In the genomic region with DNA sequence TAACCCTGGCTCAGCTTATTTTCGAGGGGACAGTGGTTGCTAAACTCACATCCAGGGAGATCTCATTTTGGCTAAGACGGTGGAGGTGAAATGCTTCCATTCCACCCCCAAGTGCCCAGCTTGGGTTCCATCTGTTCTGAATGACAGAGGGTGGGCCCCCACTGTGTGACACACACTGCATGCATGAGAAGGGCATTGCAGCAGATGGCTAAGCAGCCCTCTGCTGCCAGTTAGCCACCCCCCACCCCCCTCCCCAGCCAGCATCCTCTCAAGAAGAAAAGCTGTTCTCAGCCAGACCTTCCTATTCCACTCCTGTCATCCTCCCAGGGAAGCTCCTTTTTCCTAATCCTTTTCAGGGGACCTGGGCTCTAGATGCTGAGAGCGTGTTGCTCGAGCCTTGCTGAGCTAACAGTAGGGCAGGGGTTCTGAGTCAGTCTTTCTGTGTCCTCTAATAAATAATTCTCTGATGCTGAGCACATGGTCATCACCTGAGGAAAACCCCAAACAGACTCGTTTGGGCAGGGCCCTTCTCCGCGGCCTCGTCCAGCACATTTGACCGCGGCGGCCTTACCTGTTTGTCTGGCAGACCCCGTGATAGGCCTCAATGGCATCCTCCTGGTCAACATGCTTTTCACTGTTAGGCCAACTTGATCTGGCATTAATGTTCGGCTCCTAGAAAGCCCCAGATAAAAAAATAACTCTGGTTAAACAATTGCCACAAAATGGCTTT, we compare ENCODE assay signal across 19 cellular contexts. TPM values are rescaled to one million over a fixed set of nuclear protein-coding genes. Genes with fewer than 3 reads are reported as not detected.
DNase-seq lines count a peak whose midpoint lies in the region; ATAC-seq and TF ChIP-seq lines count a peak whose summit lies in the region.
"Had no signal": no experiment of that assay in that cellular context is flagged by ENCODE, and none has a peak within 500 bp of the region (broad histone marks: within the 10 kb centered on the region; RNA-seq: fewer than 3 reads in every experiment).

No MANE protein-coding gene starts in this region.

- no peaks in the 10 kb centered on the region for H3K9me3 ChIP-seq in WERI-Rb-1 (ENCODE audit: severe bottlenecking)
- H3K9me3 ChIP-seq in MG63: no peaks in the 10 kb centered on the region
- H3K9me3 ChIP-seq: Peyer's patch had no signal

- H3K36me3 ChIP-seq in WERI-Rb-1: no peaks in the 10 kb centered on the region
- no peaks in the 10 kb centered on the region for H3K36me3 ChIP-seq in MG63
- H3K36me3 ChIP-seq: Peyer's patch had no signal

- H3K4me3 Mint-ChIP-seq in glutamatergic neuron (ENCODE audit: unreplicated experiment): peak overlapping the region; percentile 61
- H3K4me3 Mint-ChIP-seq: B cell, CD14-positive monocyte, IgD-negative memory B cell had no signal

- peaks cover 27% of the 10 kb centered on the region for H3K4me1 Mint-ChIP-seq in glutamatergic neuron (ENCODE audit: low read depth, unreplicated experiment)
- H3K4me1 Mint-ChIP-seq: B cell, CD14-positive monocyte, IgD-negative memory B cell had no signal

- TF ChIP-seq CTCF in WERI-Rb-1 (IDR thresholded peaks at IDR 0.05; ENCODE audit: low read depth, low read length): no peak
- no peak for TF ChIP-seq CTCF in glutamatergic neuron (IDR thresholded peaks at IDR 0.05; ENCODE audit: partially characterized antibody, unreplicated experiment)

- no peak overlapping the region for H3K4me3 ChIP-seq in WERI-Rb-1 (ENCODE audit: low read depth, low read length)
- no peak overlapping the region for H3K4me3 ChIP-seq in MG63
- H3K4me3 ChIP-seq: GM12878, Peyer's patch had no signal

- no peaks in the 10 kb centered on the region for H3K36me3 Mint-ChIP-seq in glutamatergic neuron (ENCODE audit: unreplicated experiment)
- H3K36me3 Mint-ChIP-seq: CD14-positive monocyte had no signal

- H3K27ac Mint-ChIP-seq in glutamatergic neuron (ENCODE audit: unreplicated experiment): peak overlapping the region; percentile 88
- H3K27ac Mint-ChIP-seq: B cell had no signal

- no peaks in the 10 kb centered on the region for H3K27me3 Mint-ChIP-seq in glutamatergic neuron (ENCODE audit: unreplicated experiment)
- H3K27me3 Mint-ChIP-seq: IgD-negative memory B cell had no signal

- ATAC-seq in GM21515 (IDR thresholded peaks at IDR 0.05; ENCODE audit: unreplicated experiment): no peak
- ATAC-seq: GM12878, SK-N-SH treated with all-trans-retinoic acid at 6 μM for 48 hours had no signal

- H3K9me3 Mint-ChIP-seq in glutamatergic neuron (ENCODE audit: unreplicated experiment): peaks cover 2% of the 10 kb centered on the region
- H3K9me3 Mint-ChIP-seq: IgD-negative memory B cell had no signal

- in situ Hi-C loops in G401 (cut with HindIII; ENCODE audit: low sequenced_read_pairs): no loop called here

- H3K27ac ChIP-seq in WERI-Rb-1: peak overlapping the region; percentile 63
- H3K27ac ChIP-seq: Peyer's patch had no signal

- DNase-seq in G401 (ENCODE audit: low spot score) (peak; percentile 94), NCI-H446 treated with DMSO at 0.1 percent for 48 hours (lab: John Stamatoyannopoulos, UW) (peak; percentile 48), WERI-Rb-1 (peak; percentile 92), glutamatergic neuron (no peak), NCI-H526 treated with DMSO at 0.1 percent for 48 hours (lab: John Stamatoyannopoulos, UW) (no peak), NCI-H1105 (lab: John Stamatoyannopoulos, UW) (no peak), MG63 (no peak)
- DNase-seq: DMS79 treated with DMSO at 0.1 percent for 48 hours, NCI-H1417, NCI-H1930, NCI-H345, NCI-H748 treated with DMSO at 0.1 percent for 48 hours, Peyer's patch had no signal

- H3K27me3 ChIP-seq in WERI-Rb-1 (ENCODE audit: insufficient read depth, low read depth, severe bottlenecking) (no peaks in the 10 kb centered on the region), MG63 (no peaks in the 10 kb centered on the region)
- H3K27me3 ChIP-seq: Peyer's patch had no signal

RNA-seq across cellular contexts. Expression of gene ACAA2, which starts 49.5 kb away (rescaled TPM):
- 152 and 157 TPM in 2 replicates for total RNA-seq in G401 (2014; rRNA removed; shearing (Covaris generic))
- 109 TPM for total RNA-seq in glutamatergic neuron (ENCODE audit: unreplicated experiment)
- 109 and 120 TPM in 2 replicates for total RNA-seq in MG63 (2014; rRNA removed; shearing (Covaris generic); ENCODE audit: low replicate concordance)

Comparison
In these comparisons a context has a peak if more than half of its experiments do, and no peak if none do; other contexts are left out.
1. DNase-seq: peak in G401 (single experiment), NCI-H446 treated with DMSO at 0.1 percent for 48 hours (single experiment) and WERI-Rb-1 (single experiment); none in glutamatergic neuron (single experiment), NCI-H526 treated with DMSO at 0.1 percent for 48 hours (single experiment), NCI-H1105 (single experiment) and MG63 (single experiment).